18 cellular contexts compared by ENCODE assay signal in the genomic region with DNA sequence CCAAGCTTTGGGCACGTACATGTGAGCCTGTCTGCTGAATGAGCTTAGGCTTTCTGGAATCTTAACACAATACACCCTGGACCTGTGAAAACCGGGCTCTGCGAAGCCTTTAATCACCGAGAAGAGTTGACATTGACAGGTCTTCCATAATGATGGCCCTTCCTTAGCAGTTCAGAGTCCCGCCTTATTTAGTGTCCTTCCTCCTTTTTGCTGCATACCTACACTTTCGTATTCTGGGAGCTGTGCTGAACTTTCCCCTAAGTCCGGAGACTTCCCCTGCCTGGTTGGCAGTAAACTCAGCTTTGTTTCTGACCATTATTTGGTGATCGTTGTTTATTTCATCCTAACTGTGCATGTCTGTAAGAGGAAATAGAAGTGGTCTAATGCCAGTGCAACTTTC.
"Had no signal": no experiment of that assay in that cellular context is flagged by ENCODE, and none has a peak within 500 bp of the region (broad histone marks: within the 10 kb centered on the region; RNA-seq: fewer than 3 reads in every experiment).

No MANE protein-coding gene starts in this region.

- H3K4me2 ChIP-seq: smooth muscle cell had no signal

- H3K36me3 Mint-ChIP-seq: activated naive CD4-positive, alpha-beta T cell treated with anti-CD3 and anti-CD28 coated beads, Interleukin-2, amount 10 ng/mL, durations not matched to agents 7 days and 5 days; natural killer cell had no signal

- H3K4me3 ChIP-seq: smooth muscle cell had no signal

- H3K27me3 Mint-ChIP-seq: activated CD4-positive, alpha-beta T cell treated with anti-CD3 and anti-CD28 coated beads, Interleukin-2, amount 10 ng/mL, durations not matched to agents 24 days and 14 days; activated naive CD4-positive, alpha-beta T cell treated with anti-CD3 and anti-CD28 coated beads, Interleukin-2, amount 10 ng/mL, durations not matched to agents 7 days and 5 days; activated naive CD8-positive, alpha-beta T cell treated with anti-CD3 and anti-CD28 coated beads, Interleukin-2, amount 50 U/mL, for 24 hours; brain had no signal

- ATAC-seq: activated CD8-positive, alpha-beta T cell treated with anti-CD3 and anti-CD28 coated beads, Interleukin-2, amount 10 ng/mL, durations not matched to agents 7 days and 5 days; activated naive CD8-positive, alpha-beta T cell treated with anti-CD3 and anti-CD28 coated beads, Interleukin-2, amount 50 U/mL, for 24 hours; activated T-cell treated with anti-CD3 and anti-CD28 coated beads, Interleukin-2, amount 50 U/mL, for 4 hours; natural killer cell; sciatic nerve had no signal

- H3K27ac Mint-ChIP-seq: activated CD4-positive, alpha-beta T cell treated with anti-CD3 and anti-CD28 coated beads, Interleukin-2, amount 10 ng/mL, durations not matched to agents 24 days and 14 days; activated CD8-positive, alpha-beta T cell treated with anti-CD3 and anti-CD28 coated beads, Interleukin-2, amount 10 ng/mL, durations not matched to agents 7 days and 5 days; activated naive CD4-positive, alpha-beta T cell treated with anti-CD3 and anti-CD28 coated beads, Interleukin-2, amount 10 ng/mL, durations not matched to agents 7 days and 5 days; activated naive CD8-positive, alpha-beta T cell treated with anti-CD3 and anti-CD28 coated beads, Interleukin-2, amount 50 U/mL, for 24 hours; brain; natural killer cell; T-helper 2 cell treated with Interferon-gamma antibody and Interleukin-4, amounts not matched to agents 5 μg/mL and 100 μg/mL, for 36 hours had no signal

- H3K9me3 Mint-ChIP-seq: activated CD4-positive, alpha-beta T cell treated with anti-CD3 and anti-CD28 coated beads, Interleukin-2, amount 10 ng/mL, durations not matched to agents 24 days and 14 days; activated naive CD4-positive, alpha-beta T cell treated with anti-CD3 and anti-CD28 coated beads, Interleukin-2, amount 10 ng/mL, durations not matched to agents 7 days and 5 days; activated naive CD8-positive, alpha-beta T cell treated with anti-CD3 and anti-CD28 coated beads, Interleukin-2, amount 50 U/mL, for 24 hours; activated T-cell treated with anti-CD3 and anti-CD28 coated beads, Interleukin-2, amount 50 U/mL, for 4 hours; natural killer cell; T-helper 2 cell treated with Interferon-gamma antibody and Interleukin-4, amounts not matched to agents 5 μg/mL and 100 μg/mL, for 36 hours had no signal

- H3K4me3 Mint-ChIP-seq: activated CD4-positive, alpha-beta T cell treated with anti-CD3 and anti-CD28 coated beads, Interleukin-2, amount 10 ng/mL, durations not matched to agents 24 days and 14 days; activated CD8-positive, alpha-beta T cell treated with anti-CD3 and anti-CD28 coated beads, Interleukin-2, amount 10 ng/mL, durations not matched to agents 7 days and 5 days; activated naive CD4-positive, alpha-beta T cell treated with anti-CD3 and anti-CD28 coated beads, Interleukin-2, amount 10 ng/mL, durations not matched to agents 7 days and 5 days; activated naive CD8-positive, alpha-beta T cell treated with anti-CD3 and anti-CD28 coated beads, Interleukin-2, amount 50 U/mL, for 24 hours; activated T-cell treated with anti-CD3 and anti-CD28 coated beads, Interleukin-2, amount 50 U/mL, for 4 hours; brain; natural killer cell; T-helper 2 cell treated with Interferon-gamma antibody and Interleukin-4, amounts not matched to agents 5 μg/mL and 100 μg/mL, for 36 hours had no signal

- H3K4me1 Mint-ChIP-seq: activated naive CD4-positive, alpha-beta T cell treated with anti-CD3 and anti-CD28 coated beads, Interleukin-2, amount 10 ng/mL, durations not matched to agents 7 days and 5 days had no signal

- DNase-seq: activated CD4-positive, alpha-beta T cell treated with anti-CD3 and anti-CD28 coated beads, Interleukin-2, amount 10 ng/mL, durations not matched to agents 24 days and 14 days; activated CD4-positive, CD25-positive, alpha-beta regulatory T cell; activated CD8-positive, alpha-beta T cell treated with anti-CD3 and anti-CD28 coated beads, Interleukin-2, amount 10 ng/mL, durations not matched to agents 7 days and 5 days; activated naive CD4-positive, alpha-beta T cell treated with anti-CD3 and anti-CD28 coated beads, Interleukin-2, amount 10 ng/mL, durations not matched to agents 7 days and 5 days; activated naive CD8-positive, alpha-beta T cell treated with anti-CD3 and anti-CD28 coated beads, Interleukin-2, amount 50 U/mL, for 24 hours; activated T-cell treated with anti-CD3 and anti-CD28 coated beads, Interleukin-2, amount 50 U/mL, for 4 hours; anterior cingulate cortex; foreskin melanocyte; head of caudate nucleus; kidney glomerular epithelial cell; mesenchymal stem cell; natural killer cell; nucleus accumbens; stimulated activated CD4-positive, alpha-beta T cell treated with anti-CD3 and anti-CD28 coated beads, Interleukin-4, amount 100 ng/mL, for 1 hour had no signal
